Comparison of ENCODE assay signal across 1 cellular context in the genomic region with DNA sequence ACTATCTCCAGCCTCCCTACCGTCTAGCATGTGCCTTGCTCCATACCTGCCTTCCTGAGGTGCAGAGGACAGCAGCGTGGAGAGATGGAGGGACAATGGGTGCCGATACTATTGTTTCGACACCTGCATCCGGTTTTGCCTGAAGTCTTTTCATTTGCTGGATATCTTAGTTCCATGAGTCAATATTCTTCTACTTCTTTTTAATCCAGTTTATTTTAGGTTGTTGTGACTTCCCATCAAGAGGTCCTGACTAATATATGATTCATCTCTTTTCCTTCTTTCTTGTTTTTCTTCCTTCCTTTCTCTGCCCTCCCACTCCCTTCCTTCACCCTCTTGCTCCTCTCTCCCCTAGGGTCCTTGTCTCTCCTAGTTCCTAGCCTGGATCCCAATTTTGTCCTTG.
TF ChIP-seq lines count a peak whose summit lies in the region.

No MANE protein-coding gene starts in this region.

TF ChIP-seq in IMR-90, 13 proteins besides CTCF, POLR2A, EP300 and RAD21:
- TF ChIP-seq RCOR1 (IDR thresholded peaks at IDR 0.05; ENCODE audit: insufficient replicate concordance, low read length) (no peak), CHD1 (IDR thresholded peaks at IDR 0.05; ENCODE audit: low read depth, low read length) (no peak), SMC3 (IDR thresholded peaks at IDR 0.05; ENCODE audit: low read depth, low read length) (no peak), MXI1 (IDR thresholded peaks at IDR 0.05; ENCODE audit: borderline replicate concordance, low read depth, low read length) (no peak), FOS (IDR thresholded peaks at IDR 0.05; ENCODE audit: low read depth, low read length) (no peak), BHLHE40 (IDR thresholded peaks at IDR 0.05; ENCODE audit: low read depth, low read length) (no peak), MAZ (IDR thresholded peaks at IDR 0.05; ENCODE audit: borderline replicate concordance, low read depth, low read length) (no peak), CEBPB (IDR thresholded peaks at IDR 0.05; ENCODE audit: low read depth, low read length) (no peak), NFE2L2 (IDR thresholded peaks at IDR 0.05; ENCODE audit: low read depth, low read length) (no peak), RFX5 (IDR thresholded peaks at IDR 0.05; ENCODE audit: low read depth, low read length) (no peak), USF2 (IDR thresholded peaks at IDR 0.05; ENCODE audit: low read depth, low read length) (no peak), MAFK (IDR thresholded peaks at IDR 0.05; ENCODE audit: low read depth, low read length) (no peak)
- TF ChIP-seq, protein P1, sequence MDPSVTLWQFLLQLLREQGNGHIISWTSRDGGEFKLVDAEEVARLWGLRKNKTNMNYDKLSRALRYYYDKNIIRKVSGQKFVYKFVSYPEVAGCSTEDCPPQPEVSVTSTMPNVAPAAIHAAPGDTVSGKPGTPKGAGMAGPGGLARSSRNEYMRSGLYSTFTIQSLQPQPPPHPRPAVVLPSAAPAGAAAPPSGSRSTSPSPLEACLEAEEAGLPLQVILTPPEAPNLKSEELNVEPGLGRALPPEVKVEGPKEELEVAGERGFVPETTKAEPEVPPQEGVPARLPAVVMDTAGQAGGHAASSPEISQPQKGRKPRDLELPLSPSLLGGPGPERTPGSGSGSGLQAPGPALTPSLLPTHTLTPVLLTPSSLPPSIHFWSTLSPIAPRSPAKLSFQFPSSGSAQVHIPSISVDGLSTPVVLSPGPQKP (IDR thresholded peaks at IDR 0.05; ENCODE audit: borderline replicate concordance, low read depth, low read length): no peak
